7 cellular contexts compared by ENCODE assay signal in genomic region chr6:155314092-155314772, GRCh38. TPM values are rescaled to one million over a fixed set of nuclear protein-coding genes. Genes with fewer than 3 reads are reported as not detected.
DNase-seq lines count a peak whose midpoint lies in the region; ATAC-seq, FAIRE-seq and TF ChIP-seq lines count a peak whose summit lies in the region.

TSS of gene TFB1M (minus strand) at chr6:155314484. CDS start at chr6:155314428, 56 bp downstream.

- H3K4me1 Mint-ChIP-seq in brain: peaks cover 51% of the 10 kb centered on the region

- peak; percentile 98 for FAIRE-seq in TTC549 (lab: Jason Lieb, UNC)

- H3K9me3 Mint-ChIP-seq in brain: peaks cover 0 to 3% (median 0%) of the 10 kb centered on the region in 5 experiments

- ATAC-seq in GM18517 (IDR thresholded peaks at IDR 0.05; ENCODE audit: unreplicated experiment): peak; percentile 90
- peak; percentile 97 for ATAC-seq in HG03039 (IDR thresholded peaks at IDR 0.05; ENCODE audit: unreplicated experiment)
- ATAC-seq in sciatic nerve: peak; percentile 99

- no peak for TF ChIP-seq CTCF in brain (conservative IDR thresholded peaks at IDR 0.05)

- peak within 1 kb of the TSS; percentile 97 to 98 (median 98) for H3K4me3 Mint-ChIP-seq in brain

- DNase-seq in NCI-H2081 treated with DMSO at 0.1 percent for 48 hours (lab: John Stamatoyannopoulos, UW) (peak; percentile 88), iPS DF 19.7 (ENCODE audit: low read depth, low spot score) (peak; percentile 94), sciatic nerve (ENCODE audit: low spot score) (peak; percentile 99)

- peaks cover 16% of the 10 kb centered on the region for H3K27me3 Mint-ChIP-seq in brain

- H3K36me3 Mint-ChIP-seq in brain: peaks cover 14% of the 10 kb centered on the region

- peak within 1 kb of the TSS; percentile 91 to 97 (median 96) for H3K27ac Mint-ChIP-seq in brain

- intact Hi-C loops in sciatic nerve (cut with DNase I): no loop called here

RNA-seq across cellular contexts. Expression of gene TFB1M, which starts in this region (rescaled TPM):
- 9.9 TPM for polyA plus RNA-seq in brain (ENCODE audit: insufficient read depth, low read depth, low replicate concordance)
- total RNA-seq in sciatic nerve: 34.6 TPM

Comparison
In these comparisons a context has a peak if more than half of its experiments do, and no peak if none do; other contexts are left out.
1. Peak in every context shown above with its lines: DNase-seq and ATAC-seq.